ENCODE assay signal across 8 cellular contexts in genomic region chr7:12210179-12211053, GRCh38. TPM values are rescaled to one million over a fixed set of nuclear protein-coding genes. Genes with fewer than 3 reads are reported as not detected.
DNase-seq lines count a peak whose midpoint lies in the region; ATAC-seq, FAIRE-seq and TF ChIP-seq lines count a peak whose summit lies in the region.

No MANE protein-coding gene starts in this region.

- peak overlapping the region; percentile 99 for H3K27ac Mint-ChIP-seq in effector memory CD8-positive, alpha-beta T cell

- WGBS in upper lobe of left lung, 2 donors, result 2% methylated on average over 26 of the region's 26 CpGs

- no peaks in the 10 kb centered on the region for H3K27me3 ChIP-seq in upper lobe of left lung

- H3K27ac ChIP-seq in RWPE1, result peak overlapping the region; percentile 92
- peak overlapping the region; percentile 91 to 97 (median 96) for H3K27ac ChIP-seq in upper lobe of left lung

- H3K27me3 Mint-ChIP-seq in effector memory CD8-positive, alpha-beta T cell, result peaks cover 0 to 7% of the 10 kb centered on the region in 2 donors

- DNase-seq in COR-L47 (lab: John Stamatoyannopoulos, UW) (peak; percentile 22), RWPE1 (ENCODE audit: low spot score) (peak; percentile 34), midbrain (lab: John Stamatoyannopoulos, UW) (peak; percentile 66), upper lobe of left lung (peak in 1 of 2 donors; percentile 53), RCC 7860 (ENCODE audit: low spot score) (no peak)
- DNase-seq in effector memory CD8-positive, alpha-beta T cell, result no peak

- ATAC-seq in GM19023 (IDR thresholded peaks at IDR 0.05; ENCODE audit: unreplicated experiment) (peak; percentile 36), HG03108 (IDR thresholded peaks at IDR 0.05; ENCODE audit: unreplicated experiment) (peak; percentile 17), upper lobe of left lung (ENCODE audit: low FRiP score in 2 of 2) (peak; percentile 66 to 83)
- peak; percentile 20 for ATAC-seq in effector memory CD8-positive, alpha-beta T cell (replicated peaks)

- CTCF ChIA-PET in RWPE1 (lab: Yijun Ruan, JAX), result interaction anchor here (0.9 to 1.3 kb wide), 2 partner anchors 112 to 982 kb away, joined by 3 read pairs; no protein-coding TSS in a partner anchor

- no peak for TF ChIP-seq EP300 in upper lobe of left lung (IDR thresholded peaks at IDR 0.05)

- peaks cover 17% of the 10 kb centered on the region for H3K36me3 Mint-ChIP-seq in effector memory CD8-positive, alpha-beta T cell (ENCODE audit: insufficient read depth)

- peaks cover 0 to 10% (median 0%) of the 10 kb centered on the region in 4 donors for H3K36me3 ChIP-seq in upper lobe of left lung

- FAIRE-seq in RCC 7860 (lab: Jason Lieb, UNC), result no peak

- peak overlapping the region; percentile 96 to 98 for H3K4me3 Mint-ChIP-seq in effector memory CD8-positive, alpha-beta T cell

- no peak for TF ChIP-seq POLR2A in upper lobe of left lung (IDR thresholded peaks at IDR 0.05)

- no peaks in the 10 kb centered on the region for H3K9me3 Mint-ChIP-seq in effector memory CD8-positive, alpha-beta T cell

- peaks cover 16 to 32% of the 10 kb centered on the region in 2 donors for H3K4me1 Mint-ChIP-seq in effector memory CD8-positive, alpha-beta T cell (ENCODE audit: low read depth in 2 of 2)

- peak overlapping the region; percentile 64 to 80 (median 70) for H3K4me3 ChIP-seq in upper lobe of left lung

- no peaks in the 10 kb centered on the region for H3K9me3 ChIP-seq in upper lobe of left lung

- TF ChIP-seq CTCF in RWPE1 (conservative IDR thresholded peaks at IDR 0.05; ENCODE audit: low read depth) (no peak), upper lobe of left lung (IDR thresholded peaks at IDR 0.05) (no peak)

- POLR2A ChIA-PET in RWPE1 (lab: Yijun Ruan, JAX; ENCODE audit: low non-redundant PET), result no interaction called here

- H3K4me1 ChIP-seq in upper lobe of left lung, result peaks cover 8 to 18% (median 15%) of the 10 kb centered on the region in 4 donors

RNA-seq across cellular contexts. Expression of gene TMEM106B, which starts 0.7 kb away (rescaled TPM):
- total RNA-seq in upper lobe of left lung, result 10 to 100 TPM in 5 of 6 donors, 1 to 10 TPM in 1; 6.3 to 46.2 (median 31.9) TPM

Comparison
In these comparisons a context has a peak if more than half of its experiments do, and no peak if none do; other contexts are left out.
1. DNase-seq: peak in COR-L47 (single experiment), RWPE1 (single experiment) and midbrain (single experiment); none in effector memory CD8-positive, alpha-beta T cell (0 of 3) and RCC 7860 (single experiment).
2. ATAC-seq: peak in every context shown above with its lines; median percentile 74 in upper lobe of left lung; 36 in GM19023; 20 in effector memory CD8-positive, alpha-beta T cell; 17 in HG03108.